ENCODE assay signal across 32 cellular contexts in the genomic region with DNA sequence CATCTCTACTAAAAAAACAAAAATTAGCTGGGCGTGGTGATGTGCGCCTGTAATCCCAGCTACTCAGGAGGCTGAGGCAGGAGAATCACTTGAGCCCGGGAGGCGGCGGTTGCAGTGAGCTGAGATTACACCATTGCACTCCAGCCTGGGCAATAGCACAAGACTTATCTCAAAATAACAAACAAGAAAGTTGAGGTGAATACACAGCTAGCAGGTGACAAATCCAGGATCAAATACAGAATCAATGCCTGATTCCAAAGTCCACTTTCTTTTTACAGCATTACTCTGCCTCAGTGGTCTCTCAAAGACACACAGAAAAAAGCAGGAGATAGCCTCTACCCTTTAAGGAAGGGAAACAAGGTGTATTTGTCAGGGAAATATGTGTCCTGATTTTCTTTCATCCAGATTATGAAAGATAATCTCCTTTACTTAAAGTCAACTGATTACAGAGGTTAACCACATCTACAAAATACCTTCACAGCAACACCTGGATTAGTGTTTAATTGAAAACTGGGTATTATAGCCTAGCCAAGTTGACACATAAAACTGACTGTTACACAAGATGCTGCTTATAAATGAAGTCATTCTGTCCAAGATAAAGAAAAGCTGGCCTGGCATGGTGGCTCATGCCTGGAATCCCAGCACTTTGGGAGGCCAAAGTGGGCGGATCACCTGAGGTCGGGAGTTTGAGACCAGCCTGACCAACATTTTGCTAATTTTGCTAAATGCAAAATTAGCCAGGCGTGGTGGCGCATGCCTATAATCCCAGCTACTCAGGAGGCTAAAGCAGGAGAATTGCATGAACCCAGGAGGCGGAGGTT. TPM values are rescaled to one million over a fixed set of nuclear protein-coding genes. Genes with fewer than 3 reads are reported as not detected.
"Had no signal": no experiment of that assay in that cellular context is flagged by ENCODE, and none has a peak within 500 bp of the region (broad histone marks: within the 10 kb centered on the region; RNA-seq: fewer than 3 reads in every experiment).

No MANE protein-coding gene starts in this region.

- H3K36me3 ChIP-seq: ascending aorta, breast epithelium, SJCRH30, WERI-Rb-1 had no signal

- DNase-seq: activated CD4-positive, alpha-beta T cell treated with anti-CD3 and anti-CD28 coated beads for 1 hour; activated CD4-positive, alpha-beta T cell treated with anti-CD3 and anti-CD28 coated beads for 48 hours; activated CD4-positive, alpha-beta T cell treated with anti-CD3 and anti-CD28 coated beads, Interleukin-2, amount 50 U/mL, for 48 hours; activated CD4-positive, CD25-positive, alpha-beta regulatory T cell; activated CD8-positive, alpha-beta T cell treated with anti-CD3 and anti-CD28 coated beads, Interleukin-2, amount 10 ng/mL, durations not matched to agents 7 days and 5 days; activated gamma-delta T cell; activated naive CD4-positive, alpha-beta T cell treated with Interleukin-2 at 50 U/mL for 16 hours; activated naive CD8-positive, alpha-beta T cell treated with anti-CD3 and anti-CD28 coated beads, Interleukin-2, amount 10 ng/mL, durations not matched to agents 7 days and 5 days; activated T-cell treated with anti-CD3 and anti-CD28 coated beads, Interleukin-2, amount 50 U/mL, for 24 hours; amygdala; NCI-H1105 treated with DMSO at 0.1 percent for 48 hours; NCI-H1436; NCI-H1694; NCI-H2029 treated with DMSO at 0.1 percent for 48 hours; NCI-H2107; NCI-H2171; NCI-H510A; NCI-H526; NCI-H748 treated with DMSO at 0.1 percent for 48 hours; NK-92 treated with Interleukin-12 subunit alpha and Interleukin-12 subunit beta, amount 100 ng/mL, for 24 hours; PC-9; SHP77; SJCRH30; T1000; WERI-Rb-1 had no signal

- ATAC-seq: activated CD8-positive, alpha-beta T cell treated with anti-CD3 and anti-CD28 coated beads, Interleukin-2, amount 10 ng/mL, durations not matched to agents 7 days and 5 days had no signal

- H3K27ac ChIP-seq: ascending aorta, breast epithelium, PC-9, SJCRH30, SK-N-MC, WERI-Rb-1 had no signal

- H3K9me3 ChIP-seq: ascending aorta, breast epithelium, SJCRH30 had no signal

- H3K4me1 ChIP-seq: breast epithelium, SJCRH30 had no signal

- H3K4me3 ChIP-seq: ascending aorta, breast epithelium, PC-9, SJCRH30, SK-N-MC had no signal

- H3K27me3 ChIP-seq: ascending aorta, breast epithelium, SJCRH30 had no signal

RNA-seq across cellular contexts. Expression of gene CCR8, which starts 49.7 kb away (rescaled TPM):
- total RNA-seq: ascending aorta, breast epithelium, cardiac septum, M059J, OCI-LY7, PC-9, SJCRH30 had no signal
- polyA plus RNA-seq: adipose tissue had no signal
